In genomic region chr16:85782476-85782875, GRCh38 we compare ENCODE assay signal across 17 cellular contexts. TPM values are rescaled to one million over a fixed set of nuclear protein-coding genes. Genes with fewer than 3 reads are reported as not detected.
DNase-seq lines count a peak whose midpoint lies in the region; ATAC-seq and TF ChIP-seq lines count a peak whose summit lies in the region.
"Had no signal": no experiment of that assay in that cellular context is flagged by ENCODE, and none has a peak within 500 bp of the region (broad histone marks: within the 10 kb centered on the region; RNA-seq: fewer than 3 reads in every experiment).

No MANE protein-coding gene starts in this region.

- H3K4me1 ChIP-seq in mesenchymal stem cell (ENCODE audit: control insufficient read depth, insufficient read depth, low read depth, low read length), result peaks cover 1% of the 10 kb centered on the region
- H3K4me1 ChIP-seq: uterus had no signal

- ATAC-seq in GM19324 (IDR thresholded peaks at IDR 0.05; ENCODE audit: low FRiP score, unreplicated experiment) (no peak), HG03342 (IDR thresholded peaks at IDR 0.05; ENCODE audit: unreplicated experiment) (no peak)

- H3K27me3 ChIP-seq in HL-60 (ENCODE audit: insufficient read depth, poor library complexity, severe bottlenecking), result no peaks in the 10 kb centered on the region
- no peaks in the 10 kb centered on the region for H3K27me3 ChIP-seq in mesenchymal stem cell (ENCODE audit: control insufficient read depth in 1 of 2, insufficient read depth in 1 of 2, low read length in 2 of 2)
- H3K27me3 ChIP-seq: brain microvascular endothelial cell, uterus had no signal

- no peak overlapping the region for H3K4ac ChIP-seq in mesenchymal stem cell (ENCODE audit: low read depth in 1 of 2, low read length in 2 of 2)

- H2AK5ac ChIP-seq in mesenchymal stem cell (ENCODE audit: low read length, severe bottlenecking), result no peak overlapping the region

- H3K27ac ChIP-seq in HL-60 (replicated peaks) (peak overlapping the region; percentile 70), mesenchymal stem cell (ENCODE audit: low read length, poor library complexity, severe bottlenecking) (no peak overlapping the region)
- H3K27ac ChIP-seq: brain microvascular endothelial cell, uterus had no signal

- DNase-seq in AG20443 (ENCODE audit: low spot score) (peak; percentile 24), HL-60 (ENCODE audit: low read depth in 1 of 2, low spot score in 1 of 2) (peak in 1 of 2 experiments; percentile 82), astrocyte of the spinal cord (ENCODE audit: low read depth, low spot score) (no peak), mesenchymal stem cell (no peak), ecto neural progenitor cell (ENCODE audit: low spot score) (no peak), A172 (ENCODE audit: low spot score) (no peak)
- DNase-seq: brain microvascular endothelial cell, EL, KBM-7, NCI-H187 treated with DMSO at 0.1 percent for 48 hours, NCI-H526 treated with DMSO at 0.1 percent for 48 hours, RPMI8226, T-helper 9 cell had no signal

- peak overlapping the region; percentile 16 for H3K9ac ChIP-seq in mesenchymal stem cell (ENCODE audit: low read length)

- H3K36me3 ChIP-seq in mesenchymal stem cell (ENCODE audit: control insufficient read depth in 1 of 2, insufficient read depth in 2 of 2, low read depth in 1 of 2, low read length in 2 of 2), result peaks cover 69% of the 10 kb centered on the region in 2 experiments
- H3K36me3 ChIP-seq: uterus had no signal

- H2BK5ac ChIP-seq in mesenchymal stem cell (ENCODE audit: low read depth, low read length, poor library complexity, severe bottlenecking), result no peak overlapping the region

- H3K23ac ChIP-seq in mesenchymal stem cell (ENCODE audit: low read length in 2 of 2), result no peak overlapping the region

- no peak overlapping the region for H3K18ac ChIP-seq in mesenchymal stem cell (ENCODE audit: low read depth in 1 of 2, low read length in 2 of 2)

- peaks cover 57% of the 10 kb centered on the region for H3K79me1 ChIP-seq in mesenchymal stem cell (replicated peaks; ENCODE audit: low read length, poor library complexity, severe bottlenecking)

- H3K4me2 ChIP-seq in mesenchymal stem cell (ENCODE audit: low read length, poor library complexity, severe bottlenecking), result no peak overlapping the region

- no peaks in the 10 kb centered on the region for H3K9me3 ChIP-seq in mesenchymal stem cell (ENCODE audit: control insufficient read depth, low read length)
- H3K9me3 ChIP-seq: uterus had no signal

- H2BK15ac ChIP-seq in mesenchymal stem cell (ENCODE audit: low read depth, poor library complexity, severe bottlenecking), result no peak overlapping the region

- H3K14ac ChIP-seq in mesenchymal stem cell (ENCODE audit: low read length in 2 of 2), result no peak overlapping the region

- no peak overlapping the region for H2BK120ac ChIP-seq in mesenchymal stem cell (ENCODE audit: low read depth, low read length)

- in situ Hi-C loops in astrocyte of the spinal cord (cut with HindIII; ENCODE audit: low sequenced_read_pairs), result no loop called here

- no peak overlapping the region for H4K91ac ChIP-seq in mesenchymal stem cell (ENCODE audit: low read length)

- no peak for TF ChIP-seq CTCF in HL-60 (IDR thresholded peaks at IDR 0.05; ENCODE audit: insufficient read depth, low read length)
- peak; percentile 12 for TF ChIP-seq CTCF in astrocyte of the spinal cord (IDR thresholded peaks at IDR 0.05; ENCODE audit: low read depth, low read length)

- no peak overlapping the region for H2BK12ac ChIP-seq in mesenchymal stem cell (ENCODE audit: low read length in 2 of 2)

- H2AFZ ChIP-seq in mesenchymal stem cell (ENCODE audit: low read depth, low read length), result no peak overlapping the region

- H3K4me3 ChIP-seq in HL-60 (replicated peaks; ENCODE audit: insufficient read depth, low read length), result no peak overlapping the region
- H3K4me3 ChIP-seq in astrocyte of the spinal cord (ENCODE audit: low read depth, low read length), result no peak overlapping the region
- H3K4me3 ChIP-seq in mesenchymal stem cell (ENCODE audit: insufficient read depth in 1 of 2, low read depth in 1 of 2, low read length in 2 of 2), result no peak overlapping the region
- H3K4me3 ChIP-seq: uterus had no signal

- WGBS in mesenchymal stem cell, result 91% methylated on average over 5 of the region's 5 CpGs

- no peak overlapping the region for H4K8ac ChIP-seq in mesenchymal stem cell (ENCODE audit: low read length)

RNA-seq across cellular contexts. Expression of gene EMC8, which starts 16.9 kb away (rescaled TPM):
- 26.5 TPM for polyA plus RNA-seq in mesenchymal stem cell (2013, experiment 1 of 2)
- 26.0 TPM for polyA plus RNA-seq in mesenchymal stem cell (2013, experiment 2 of 2)
- 65.9 and 68.5 TPM in 2 replicates for total RNA-seq in A172 (2014; rRNA removed; shearing (Covaris generic))

RNA-seq across cellular contexts. Expression of gene COX4I1, which starts 17.0 kb away (rescaled TPM):
- 933 TPM for polyA plus RNA-seq in mesenchymal stem cell (2013, experiment 1 of 2)
- 903 TPM for polyA plus RNA-seq in mesenchymal stem cell (2013, experiment 2 of 2)
- total RNA-seq in A172 (2014; rRNA removed; shearing (Covaris generic)), result 784 and 875 TPM in 2 replicates

RNA-seq across cellular contexts. Expression of gene C16orf74, which starts 31.6 kb away (rescaled TPM):
- 6.1 TPM for polyA plus RNA-seq in mesenchymal stem cell (2013, experiment 1 of 2)
- 6.5 TPM for polyA plus RNA-seq in mesenchymal stem cell (2013, experiment 2 of 2)
- 10.9 and 11.1 TPM in 2 replicates for total RNA-seq in A172 (2014; rRNA removed; shearing (Covaris generic))
- total RNA-seq: activated T-helper 1 cell treated with anti-CD3 and anti-CD28 coated beads, Interleukin-12 subunit alpha, Interleukin-12 subunit beta, Interleukin-2, Interleukin-4 antibody, amounts not matched to agents 30 ng/mL and 10 ng/mL and 1 ng/mL, durations not matched to agents 14 hours and 24 hours and 36 hours had no signal
